In the genomic region with DNA sequence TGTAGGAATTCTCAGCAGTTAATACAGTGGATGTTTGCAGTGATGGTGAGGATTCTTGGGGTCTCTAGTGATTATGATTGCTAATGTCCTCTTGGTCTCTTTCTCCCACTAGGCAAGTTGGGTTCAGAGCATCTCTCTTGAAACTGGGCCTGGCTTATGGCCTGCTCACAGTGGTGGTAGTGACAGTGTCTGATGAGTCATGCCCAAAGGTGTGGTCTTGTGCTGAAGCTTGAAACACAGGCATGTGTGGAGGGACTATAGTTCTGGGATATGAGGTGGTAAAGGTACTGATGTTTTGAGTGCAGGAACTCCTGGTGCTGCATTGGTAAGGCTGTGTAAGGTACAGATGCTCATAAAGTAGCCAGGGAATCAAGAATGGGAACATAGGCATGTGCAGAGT, we compare ENCODE assay signal across 18 cellular contexts.
A peak's percentile ranks its signal among the peaks of the same experiment; 100 is the strongest.
DNase-seq lines count a peak whose midpoint lies in the region; ATAC-seq, FAIRE-seq and TF ChIP-seq lines count a peak whose summit lies in the region.
"Had no signal": no experiment of that assay in that cellular context is flagged by ENCODE, and none has a peak within 500 bp of the region (broad histone marks: within the 10 kb centered on the region; RNA-seq: fewer than 3 reads in every experiment).

No MANE protein-coding gene starts in this region.

- no peaks in the 10 kb centered on the region for H3K36me3 Mint-ChIP-seq in MCF 10A (ENCODE audit: insufficient read depth, unreplicated experiment)
- H3K36me3 Mint-ChIP-seq in T-cell, result no peaks in the 10 kb centered on the region
- H3K36me3 Mint-ChIP-seq: CD4-positive, CD25-positive, alpha-beta regulatory T cell; IgD-negative memory B cell had no signal

- H3K27me3 Mint-ChIP-seq in MCF 10A (ENCODE audit: insufficient read depth, unreplicated experiment) (no peaks in the 10 kb centered on the region), T-cell (no peaks in the 10 kb centered on the region)
- H3K27me3 Mint-ChIP-seq: CD4-positive, CD25-positive, alpha-beta regulatory T cell; IgD-negative memory B cell had no signal

- H3K27ac ChIP-seq in breast epithelium, result no peak overlapping the region
- no peak overlapping the region for H3K27ac ChIP-seq in RWPE2 (ENCODE audit: poor library complexity, severe bottlenecking)
- no peak overlapping the region for H3K27ac ChIP-seq in upper lobe of right lung
- H3K27ac ChIP-seq: BLaER1 had no signal

- H3K4me1 ChIP-seq in breast epithelium (no peaks in the 10 kb centered on the region), RWPE2 (ENCODE audit: insufficient read depth, poor library complexity, severe bottlenecking) (no peaks in the 10 kb centered on the region), upper lobe of right lung (no peaks in the 10 kb centered on the region)
- H3K4me1 ChIP-seq: BLaER1 had no signal

- H3K9me3 ChIP-seq in breast epithelium (no peaks in the 10 kb centered on the region), RWPE2 (ENCODE audit: severe bottlenecking) (no peaks in the 10 kb centered on the region), upper lobe of right lung (no peaks in the 10 kb centered on the region)
- H3K9me3 ChIP-seq: BLaER1 had no signal

- POLR2A ChIA-PET in MCF 10A (lab: Yijun Ruan, JAX), result no interaction called here
- POLR2A ChIA-PET in T-cell (lab: Charles Lee), result no interaction called here

- TF ChIP-seq CTCF in MCF 10A (IDR thresholded peaks at IDR 0.05; ENCODE audit: unreplicated experiment), result no peak
- TF ChIP-seq CTCF in breast epithelium (IDR thresholded peaks at IDR 0.05), result no peak
- TF ChIP-seq CTCF in RWPE2 (IDR thresholded peaks at IDR 0.05; ENCODE audit: poor library complexity, severe bottlenecking), result no peak
- TF ChIP-seq CTCF in epithelial cell of esophagus (IDR thresholded peaks at IDR 0.05; ENCODE audit: insufficient read depth, low read depth, low read length, missing control alignments), result no peak
- no peak for TF ChIP-seq CTCF in upper lobe of right lung (IDR thresholded peaks at IDR 0.05)

- H3K27me3 ChIP-seq in breast epithelium, result no peaks in the 10 kb centered on the region
- no peaks in the 10 kb centered on the region for H3K27me3 ChIP-seq in RWPE2 (ENCODE audit: insufficient read depth, poor library complexity, severe bottlenecking)
- H3K27me3 ChIP-seq in upper lobe of right lung, result no peaks in the 10 kb centered on the region
- H3K27me3 ChIP-seq: BLaER1 had no signal

- intact Hi-C loops in MCF 10A (cut with micrococcal nuclease), result no loop called here
- intact Hi-C loops in breast epithelium (cut with DNase I; ENCODE audit: low total_unique reads), result no loop called here
- intact Hi-C loops in upper lobe of right lung (cut with DNase I), result no loop called here

- BruUV-seq in MCF 10A (replicated peaks; lab: Mats Ljungman, UMichigan), result no TSS peak

- DNase-seq in MCF 10A (ENCODE audit: unreplicated experiment), result peak; percentile 27
- DNase-seq in breast epithelium (ENCODE audit: low spot score in 2 of 2), result no peak
- DNase-seq in RWPE2 (ENCODE audit: low spot score), result no peak
- peak; percentile 30 for DNase-seq in epithelial cell of esophagus (ENCODE audit: low read depth)
- DNase-seq in upper lobe of right lung, result no peak
- DNase-seq in urothelium cell line (ENCODE audit: low spot score), result no peak
- no peak for DNase-seq in T-cell
- DNase-seq: 8988T; AML-193; CD4-positive, CD25-positive, alpha-beta regulatory T cell; DMS79; EL had no signal

- H3K4me1 Mint-ChIP-seq in MCF 10A (ENCODE audit: insufficient read depth, unreplicated experiment), result peaks cover 5% of the 10 kb centered on the region
- no peaks in the 10 kb centered on the region for H3K4me1 Mint-ChIP-seq in T-cell
- H3K4me1 Mint-ChIP-seq: CD4-positive, CD25-positive, alpha-beta regulatory T cell; IgD-negative memory B cell had no signal

- 0 out of 3 replicates have a peak, but pooled peaks have one; percentile 23 for ATAC-seq in RWPE2 (ENCODE audit: low read depth)
- ATAC-seq in upper lobe of right lung, result peak; percentile 22
- no peak for ATAC-seq in T-cell (replicated peaks in 1 of 4)
- ATAC-seq in GM19035 (IDR thresholded peaks at IDR 0.05; ENCODE audit: unreplicated experiment), result no peak

- H3K4me3 Mint-ChIP-seq in MCF 10A (ENCODE audit: unreplicated experiment) (no peak overlapping the region), T-cell (no peak overlapping the region)
- H3K4me3 Mint-ChIP-seq: CD4-positive, CD25-positive, alpha-beta regulatory T cell; IgD-negative memory B cell had no signal

- H3K9me3 Mint-ChIP-seq in MCF 10A (ENCODE audit: unreplicated experiment), result no peaks in the 10 kb centered on the region
- peaks cover 5 to 7% (median 6%) of the 10 kb centered on the region in 3 donors for H3K9me3 Mint-ChIP-seq in T-cell

- no peak for FAIRE-seq in urothelium cell line (lab: Jason Lieb, UNC)
- FAIRE-seq: G401.6, GM12891, H54 had no signal

- H3K27ac Mint-ChIP-seq in MCF 10A (ENCODE audit: low read depth, unreplicated experiment) (no peak overlapping the region), T-cell (no peak overlapping the region)
- H3K27ac Mint-ChIP-seq: CD4-positive, CD25-positive, alpha-beta regulatory T cell; IgD-negative memory B cell had no signal

- no peaks in the 10 kb centered on the region for H3K36me3 ChIP-seq in breast epithelium
- no peaks in the 10 kb centered on the region for H3K36me3 ChIP-seq in RWPE2 (ENCODE audit: low read depth)
- H3K36me3 ChIP-seq in upper lobe of right lung, result no peaks in the 10 kb centered on the region
- H3K36me3 ChIP-seq: BLaER1 had no signal

- no peak for TF ChIP-seq POLR2A in breast epithelium (IDR thresholded peaks at IDR 0.05)

- CTCF ChIA-PET in MCF 10A (lab: Yijun Ruan, JAX), result interaction anchor here (0.7 kb wide), 2 partner anchors 118 to 198 kb away, joined by 3 read pairs; no protein-coding TSS in a partner anchor
- CTCF ChIA-PET in T-cell (lab: Charles Lee), result no interaction called here

- H3K4me3 ChIP-seq in breast epithelium, result no peak overlapping the region
- H3K4me3 ChIP-seq in RWPE2 (ENCODE audit: severe bottlenecking), result no peak overlapping the region
- no peak overlapping the region for H3K4me3 ChIP-seq in epithelial cell of esophagus (ENCODE audit: low read length)
- no peak overlapping the region for H3K4me3 ChIP-seq in upper lobe of right lung
- H3K4me3 ChIP-seq: BLaER1 had no signal

Comparison
In these comparisons a context has a peak if more than half of its experiments do, and no peak if none do; other contexts are left out.
1. DNase-seq: peak in MCF 10A (single experiment) and epithelial cell of esophagus (single experiment); none in breast epithelium (0 of 2), RWPE2 (single experiment), upper lobe of right lung (single experiment), urothelium cell line (single experiment) and T-cell (0 of 34).
2. ATAC-seq: peak in RWPE2 (single experiment) and upper lobe of right lung (single experiment); none in T-cell (0 of 4) and GM19035 (single experiment).